9 cellular contexts compared by ENCODE assay signal in genomic region chr5:152271420-152271819, GRCh38.
DNase-seq lines count a peak whose midpoint lies in the region; ATAC-seq and TF ChIP-seq lines count a peak whose summit lies in the region.
"Had no signal": no experiment of that assay in that cellular context is flagged by ENCODE, and none has a peak within 500 bp of the region (broad histone marks: within the 10 kb centered on the region; RNA-seq: fewer than 3 reads in every experiment).

No MANE protein-coding gene starts in this region.

- DNase-seq in BJ (ENCODE audit: low read depth) (no peak), RKO (ENCODE audit: low spot score) (peak; percentile 42), iPS-NIHi7 (ENCODE audit: extremely low spot score) (peak; percentile 58), NCI-H2029 treated with DMSO at 0.1 percent for 48 hours (lab: John Stamatoyannopoulos, UW) (no peak), SKM-1 (lab: John Stamatoyannopoulos, UW; ENCODE audit: unreplicated experiment) (no peak)
- DNase-seq in activated CD8-positive, alpha-beta memory T cell treated with anti-CD3 and anti-CD28 coated beads, Interleukin-2, amount 10 ng/mL, durations not matched to agents 7 days and 5 days = no peak
- DNase-seq: naive B cell had no signal

- POLR2A ChIA-PET in BJ (lab: Charles Lee) (no interaction called here), HEK293 (lab: Yijun Ruan, JAX) (no interaction called here)

- CTCF ChIA-PET in BJ (lab: Yijun Ruan, JAX) = no interaction called here
- CTCF ChIA-PET in HEK293 (lab: Yijun Ruan, JAX) = interaction anchor here (0.6 to 1.1 kb wide), 5 partner anchors 78 to 770 kb away, joined by 3 to 8 read pairs (median 3); no protein-coding TSS in a partner anchor
- CTCF ChIA-PET in activated CD8-positive, alpha-beta memory T cell treated with anti-CD3 and anti-CD28 coated beads, Interleukin-2, amount 10 ng/mL, durations not matched to agents 7 days and 5 days (lab: Charles Lee) = no interaction called here

- H3K27me3 ChIP-seq in BJ (ENCODE audit: control insufficient read depth, insufficient read depth, low read length) = no peaks in the 10 kb centered on the region

- ATAC-seq in activated CD8-positive, alpha-beta memory T cell treated with anti-CD3 and anti-CD28 coated beads, Interleukin-2, amount 10 ng/mL, durations not matched to agents 7 days and 5 days = no peak
- ATAC-seq in HG03442 (IDR thresholded peaks at IDR 0.05; ENCODE audit: unreplicated experiment) = no peak

- H3K36me3 Mint-ChIP-seq in activated CD8-positive, alpha-beta memory T cell treated with anti-CD3 and anti-CD28 coated beads, Interleukin-2, amount 10 ng/mL, durations not matched to agents 7 days and 5 days = no peaks in the 10 kb centered on the region
- H3K36me3 Mint-ChIP-seq: naive B cell had no signal

- H3K4me3 ChIP-seq in BJ (ENCODE audit: low read depth, low read length) (no peak overlapping the region), HEK293 (ENCODE audit: low read depth, low read length) (no peak overlapping the region)

- H3K36me3 ChIP-seq in BJ (ENCODE audit: control insufficient read depth, insufficient read depth, low read length) = no peaks in the 10 kb centered on the region
- no peaks in the 10 kb centered on the region for H3K36me3 ChIP-seq in HEK293 (ENCODE audit: control insufficient read depth in 2 of 2, insufficient read depth in 1 of 2, low read length in 2 of 2)

- no peaks in the 10 kb centered on the region for H3K9me3 Mint-ChIP-seq in activated CD8-positive, alpha-beta memory T cell treated with anti-CD3 and anti-CD28 coated beads, Interleukin-2, amount 10 ng/mL, durations not matched to agents 7 days and 5 days (ENCODE audit: low read depth)
- H3K9me3 Mint-ChIP-seq: naive B cell had no signal

- no peak overlapping the region for H3K4me3 Mint-ChIP-seq in activated CD8-positive, alpha-beta memory T cell treated with anti-CD3 and anti-CD28 coated beads, Interleukin-2, amount 10 ng/mL, durations not matched to agents 7 days and 5 days
- H3K4me3 Mint-ChIP-seq: naive B cell had no signal

- no peaks in the 10 kb centered on the region for H3K4me1 Mint-ChIP-seq in activated CD8-positive, alpha-beta memory T cell treated with anti-CD3 and anti-CD28 coated beads, Interleukin-2, amount 10 ng/mL, durations not matched to agents 7 days and 5 days
- H3K4me1 Mint-ChIP-seq: naive B cell had no signal

- H3K27ac Mint-ChIP-seq in activated CD8-positive, alpha-beta memory T cell treated with anti-CD3 and anti-CD28 coated beads, Interleukin-2, amount 10 ng/mL, durations not matched to agents 7 days and 5 days = no peak overlapping the region
- H3K27ac Mint-ChIP-seq: naive B cell had no signal

- no peak overlapping the region for H3K27ac ChIP-seq in HEK293 (ENCODE audit: extremely low read depth, low read depth, low read length)

- TF ChIP-seq CTCF in BJ (IDR thresholded peaks at IDR 0.05; ENCODE audit: insufficient read depth, low read depth, low read length) = 0 out of 2 replicates have a peak, but pooled peaks have one; percentile 9
- TF ChIP-seq CTCF in HEK293 (tag by site-specific recombination; IDR thresholded peaks at IDR 0.05) = no peak

- H3K4me1 ChIP-seq in HEK293 (ENCODE audit: control insufficient read depth, insufficient read depth, low read length) = no peaks in the 10 kb centered on the region

- H3K27me3 Mint-ChIP-seq in activated CD8-positive, alpha-beta memory T cell treated with anti-CD3 and anti-CD28 coated beads, Interleukin-2, amount 10 ng/mL, durations not matched to agents 7 days and 5 days = peaks cover 2% of the 10 kb centered on the region

- H3K9me3 ChIP-seq in HEK293 (ENCODE audit: control insufficient read depth, insufficient read depth, low read depth, low read length) = no peaks in the 10 kb centered on the region

TF ChIP-seq in HEK293, 187 proteins besides CTCF, POLR2A, EP300 and RAD21:
- peak; percentile 10 for TF ChIP-seq ZNF654 (tag by site-specific recombination; IDR thresholded peaks at IDR 0.05; ENCODE audit: low read depth)
- TF ChIP-seq ZNF23 (tag by site-specific recombination; IDR thresholded peaks at IDR 0.05; ENCODE audit: borderline replicate concordance) = no peak

Comparison
In these comparisons a context has a peak if more than half of its experiments do, and no peak if none do; other contexts are left out.
1. DNase-seq: peak in RKO (single experiment) and iPS-NIHi7 (single experiment); none in BJ (single experiment), NCI-H2029 treated with DMSO at 0.1 percent for 48 hours (single experiment), activated CD8-positive, alpha-beta memory T cell treated with anti-CD3 and anti-CD28 coated beads, Interleukin-2, amount 10 ng/mL, durations not matched to agents 7 days and 5 days (single experiment) and SKM-1 (single experiment).